41 cellular contexts compared by ENCODE assay signal in genomic region chr19:9445037-9445436, GRCh38. TPM values are rescaled to one million over a fixed set of nuclear protein-coding genes. Genes with fewer than 3 reads are reported as not detected.
"Had no signal": no experiment of that assay in that cellular context is flagged by ENCODE, and none has a peak within 500 bp of the region (broad histone marks: within the 10 kb centered on the region; RNA-seq: fewer than 3 reads in every experiment).

No MANE protein-coding gene starts in this region.

- H3K27me3 ChIP-seq: adrenal gland, ascending aorta, body of pancreas, brain microvascular endothelial cell, breast epithelium, cardiac muscle cell had no signal

- H3K27ac Mint-ChIP-seq: activated naive CD4-positive, alpha-beta T cell treated with anti-CD3 and anti-CD28 coated beads, Interleukin-2, amount 10 ng/mL, durations not matched to agents 7 days and 5 days; activated naive CD4-positive, alpha-beta T cell treated with anti-CD3 and anti-CD28 coated beads, Interleukin-2, amount 50 U/mL, for 24 hours; activated naive CD4-positive, alpha-beta T cell treated with anti-CD3 and anti-CD28 coated beads, Interleukin-2, amount 50 U/mL, for 72 hours; activated naive CD8-positive, alpha-beta T cell; activated naive CD8-positive, alpha-beta T cell treated with anti-CD3 and anti-CD28 coated beads for 36 hours; activated naive CD8-positive, alpha-beta T cell treated with anti-CD3 and anti-CD28 coated beads, Interleukin-2, amount 10 ng/mL, durations not matched to agents 7 days and 5 days; activated naive CD8-positive, alpha-beta T cell treated with anti-CD3 and anti-CD28 coated beads, Interleukin-2, amount 50 U/mL, for 24 hours; activated T-cell treated with anti-CD3 and anti-CD28 coated beads, Interleukin-2, amount 50 U/mL, for 24 hours; activated T-cell treated with anti-CD3 and anti-CD28 coated beads, Interleukin-2, amount 50 U/mL, for 72 hours; activated T-helper 1 cell treated with anti-CD3 and anti-CD28 coated beads, Interleukin-12 subunit alpha, Interleukin-12 subunit beta, Interleukin-2, Interleukin-4 antibody, amounts not matched to agents 30 ng/mL and 10 ng/mL and 1 ng/mL, durations not matched to agents 14 hours and 24 hours and 36 hours; activated T-helper 17 cell treated with anti-CD3 and anti-CD28 coated beads, Interleukin-2, amount 50 U/mL, for 72 hours; activated T-helper 2 cell treated with anti-CD3 and anti-CD28 coated beads, Interferon-gamma antibody, Interleukin-2, Interleukin-4, amounts not matched to agents 10 μg/mL and 5 μg/mL and 100 μg/mL, durations not matched to agents 14 hours and 24 hours and 36 hours; brain had no signal

- H3K4me3 Mint-ChIP-seq: activated naive CD4-positive, alpha-beta T cell treated with anti-CD3 and anti-CD28 coated beads, Interleukin-2, amount 10 ng/mL, durations not matched to agents 7 days and 5 days; activated naive CD4-positive, alpha-beta T cell treated with anti-CD3 and anti-CD28 coated beads, Interleukin-2, amount 50 U/mL, for 24 hours; activated naive CD8-positive, alpha-beta T cell; activated naive CD8-positive, alpha-beta T cell treated with anti-CD3 and anti-CD28 coated beads for 36 hours; activated naive CD8-positive, alpha-beta T cell treated with anti-CD3 and anti-CD28 coated beads, Interleukin-2, amount 10 ng/mL, durations not matched to agents 7 days and 5 days; activated naive CD8-positive, alpha-beta T cell treated with anti-CD3 and anti-CD28 coated beads, Interleukin-2, amount 50 U/mL, for 24 hours; activated T-cell treated with anti-CD3 and anti-CD28 coated beads, Interleukin-2, amount 50 U/mL, for 24 hours; activated T-cell treated with anti-CD3 and anti-CD28 coated beads, Interleukin-2, amount 50 U/mL, for 4 hours; activated T-cell treated with anti-CD3 and anti-CD28 coated beads, Interleukin-2, amount 50 U/mL, for 72 hours; activated T-helper 1 cell treated with anti-CD3 and anti-CD28 coated beads, Interleukin-12 subunit alpha, Interleukin-12 subunit beta, Interleukin-2, Interleukin-4 antibody, amounts not matched to agents 30 ng/mL and 10 ng/mL and 1 ng/mL, durations not matched to agents 14 hours and 24 hours and 36 hours; activated T-helper 17 cell treated with anti-CD3 and anti-CD28 coated beads, Interleukin-2, amount 50 U/mL, for 72 hours; brain; central memory CD8-positive, alpha-beta T cell had no signal

- H3K4me1 ChIP-seq: adrenal gland, ascending aorta, body of pancreas, breast epithelium had no signal

- H3K27ac ChIP-seq: adrenal gland, ascending aorta, body of pancreas, brain microvascular endothelial cell, breast epithelium, cardiac muscle cell had no signal

- H3K4me1 Mint-ChIP-seq: activated naive CD4-positive, alpha-beta T cell treated with anti-CD3 and anti-CD28 coated beads, Interleukin-2, amount 10 ng/mL, durations not matched to agents 7 days and 5 days; activated naive CD4-positive, alpha-beta T cell treated with anti-CD3 and anti-CD28 coated beads, Interleukin-2, amount 50 U/mL, for 24 hours; activated naive CD8-positive, alpha-beta T cell treated with anti-CD3 and anti-CD28 coated beads, Interleukin-2, amount 10 ng/mL, durations not matched to agents 7 days and 5 days; activated naive CD8-positive, alpha-beta T cell treated with anti-CD3 and anti-CD28 coated beads, Interleukin-2, amount 50 U/mL, for 24 hours; activated T-helper 17 cell treated with anti-CD3 and anti-CD28 coated beads, Interleukin-2, amount 50 U/mL, for 72 hours; brain; central memory CD8-positive, alpha-beta T cell had no signal

- H3K4me3 ChIP-seq: adrenal gland, ascending aorta, body of pancreas, breast epithelium, cardiac muscle cell had no signal

- DNase-seq: activated effector memory CD4-positive, alpha-beta T cell treated with anti-CD3 and anti-CD28 coated beads, Interleukin-2, amount 50 U/mL, for 16 hours; activated effector memory CD4-positive, alpha-beta T cell treated with Interleukin-2 at 50 U/mL for 16 hours; activated gamma-delta T cell; activated gamma-delta T cell treated with Interleukin-2 at 50 U/mL for 16 hours; activated naive CD4-positive, alpha-beta T cell; activated naive CD4-positive, alpha-beta T cell treated with anti-CD3 and anti-CD28 coated beads, Interleukin-2, amount 10 ng/mL, durations not matched to agents 7 days and 5 days; activated naive CD4-positive, alpha-beta T cell treated with anti-CD3 and anti-CD28 coated beads, Interleukin-2, amount 50 U/mL, for 16 hours; activated naive CD4-positive, alpha-beta T cell treated with Interleukin-2 at 50 U/mL for 16 hours; activated naive CD8-positive, alpha-beta T cell treated with anti-CD3 and anti-CD28 coated beads for 36 hours; activated naive CD8-positive, alpha-beta T cell treated with anti-CD3 and anti-CD28 coated beads, Interleukin-2, amount 10 ng/mL, durations not matched to agents 7 days and 5 days; activated naive CD8-positive, alpha-beta T cell treated with anti-CD3 and anti-CD28 coated beads, Interleukin-2, amount 50 U/mL, for 24 hours; activated T-cell treated with anti-CD3 and anti-CD28 coated beads for 4 hours; activated T-cell treated with anti-CD3 and anti-CD28 coated beads, Interleukin-2, amount 50 U/mL, for 1 hour; activated T-cell treated with anti-CD3 and anti-CD28 coated beads, Interleukin-2, amount 50 U/mL, for 24 hours; activated T-cell treated with anti-CD3 and anti-CD28 coated beads, Interleukin-2, amount 50 U/mL, for 4 hours; activated T-cell treated with anti-CD3 and anti-CD28 coated beads, Interleukin-2, amount 50 U/mL, for 48 hours; activated T-cell treated with anti-CD3 and anti-CD28 coated beads, Interleukin-2, amount 50 U/mL, for 72 hours; adrenal gland; amniotic stem cell; amygdala; anterior cingulate cortex; aorta; body of pancreas; brain microvascular endothelial cell; caudate nucleus; central memory CD4-positive, alpha-beta T cell; cerebellar nuclear complex had no signal

- FAIRE-seq: astrocyte, bronchial epithelial cell had no signal

- ATAC-seq: activated naive CD4-positive, alpha-beta T cell treated with anti-CD3 and anti-CD28 coated beads, Interleukin-2, amount 50 U/mL, for 72 hours; activated naive CD8-positive, alpha-beta T cell treated with anti-CD3 and anti-CD28 coated beads, Interleukin-2, amount 50 U/mL, for 24 hours; activated T-cell treated with anti-CD3 and anti-CD28 coated beads, Interleukin-2, amount 50 U/mL, for 4 hours; activated T-cell treated with anti-CD3 and anti-CD28 coated beads, Interleukin-2, amount 50 U/mL, for 72 hours; activated T-helper 17 cell treated with anti-CD3 and anti-CD28 coated beads, Interleukin-2, amount 50 U/mL, for 72 hours; body of pancreas had no signal

- H3K27me3 Mint-ChIP-seq: activated naive CD4-positive, alpha-beta T cell treated with anti-CD3 and anti-CD28 coated beads, Interleukin-2, amount 10 ng/mL, durations not matched to agents 7 days and 5 days; activated naive CD4-positive, alpha-beta T cell treated with anti-CD3 and anti-CD28 coated beads, Interleukin-2, amount 50 U/mL, for 24 hours; activated naive CD8-positive, alpha-beta T cell; activated naive CD8-positive, alpha-beta T cell treated with anti-CD3 and anti-CD28 coated beads for 36 hours; activated naive CD8-positive, alpha-beta T cell treated with anti-CD3 and anti-CD28 coated beads, Interleukin-2, amount 10 ng/mL, durations not matched to agents 7 days and 5 days; activated naive CD8-positive, alpha-beta T cell treated with anti-CD3 and anti-CD28 coated beads, Interleukin-2, amount 50 U/mL, for 24 hours; activated T-cell treated with anti-CD3 and anti-CD28 coated beads, Interleukin-2, amount 50 U/mL, for 24 hours; activated T-helper 17 cell treated with anti-CD3 and anti-CD28 coated beads, Interleukin-2, amount 50 U/mL, for 72 hours; brain; central memory CD8-positive, alpha-beta T cell had no signal

- H3K36me3 ChIP-seq: adrenal gland, brain microvascular endothelial cell, breast epithelium, cardiac muscle cell had no signal

RNA-seq across cellular contexts. Expression of gene ZNF560, which starts 53.4 kb away (rescaled TPM):
- total RNA-seq: activated T-cell treated with anti-CD3 and anti-CD28 coated beads, Interleukin-2, amount 50 U/mL, for 4 hours; activated T-helper 1 cell treated with anti-CD3 and anti-CD28 coated beads, Interleukin-12 subunit alpha, Interleukin-12 subunit beta, Interleukin-2, Interleukin-4 antibody, amounts not matched to agents 30 ng/mL and 10 ng/mL and 1 ng/mL, durations not matched to agents 14 hours and 24 hours and 36 hours; activated T-helper 2 cell treated with anti-CD3 and anti-CD28 coated beads, Interferon-gamma antibody, Interleukin-2, Interleukin-4, amounts not matched to agents 10 μg/mL and 5 μg/mL and 100 μg/mL, durations not matched to agents 14 hours and 24 hours and 36 hours; adrenal gland; aorta; ascending aorta; astrocyte; body of pancreas; breast epithelium; chondrocyte had no signal
- polyA plus RNA-seq: aorta had no signal
